8 cellular contexts compared by ENCODE assay signal in the genomic region with DNA sequence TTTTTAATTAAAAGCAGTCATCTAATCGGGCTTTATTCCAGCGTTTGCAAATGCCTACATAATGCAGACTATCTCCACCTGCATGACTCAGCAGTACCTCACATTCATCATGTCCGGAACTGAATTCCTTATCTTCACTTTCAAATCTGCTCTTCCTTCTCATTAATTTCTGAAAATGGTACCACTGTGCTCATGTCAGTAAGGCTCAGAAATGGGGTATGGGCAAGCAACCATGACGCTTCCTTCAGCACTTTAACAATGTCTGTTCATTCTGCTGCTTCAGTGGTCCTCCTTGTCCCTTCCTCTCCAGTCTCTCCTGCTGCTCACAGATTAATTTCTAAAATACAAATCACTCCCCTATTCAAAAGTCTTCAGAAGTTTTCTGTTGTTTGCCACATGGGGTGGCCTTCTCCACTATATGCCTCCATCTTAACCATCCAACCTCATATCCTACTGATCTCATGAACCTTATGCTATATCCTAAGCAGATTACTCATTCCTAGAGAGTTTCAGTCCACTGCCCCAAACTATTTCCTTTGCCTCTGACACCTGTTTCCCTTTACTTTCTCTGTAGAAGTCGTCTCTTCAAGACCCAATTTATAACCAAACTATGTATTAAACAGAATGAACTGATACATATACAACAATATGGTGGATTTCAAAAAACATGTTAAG. TPM values are rescaled to one million over a fixed set of nuclear protein-coding genes. Genes with fewer than 3 reads are reported as not detected.
DNase-seq lines count a peak whose midpoint lies in the region; ATAC-seq and TF ChIP-seq lines count a peak whose summit lies in the region.

No MANE protein-coding gene starts in this region.

- H3K4me3 ChIP-seq in GM23338 (no peak overlapping the region), RWPE2 (ENCODE audit: severe bottlenecking) (no peak overlapping the region)

- H3K36me3 Mint-ChIP-seq in GM23338 (ENCODE audit: low read depth) (peaks cover 32% of the 10 kb centered on the region), mesothelial cell of epicardium (peaks cover 16% of the 10 kb centered on the region)

- H3K27ac ChIP-seq in GM23338 (ENCODE audit: low read depth) = no peak overlapping the region
- peak overlapping the region; percentile 59 for H3K27ac ChIP-seq in RWPE2 (ENCODE audit: poor library complexity, severe bottlenecking)

- H3K4me3 Mint-ChIP-seq in GM23338 (no peak overlapping the region), mesothelial cell of epicardium (no peak overlapping the region)

- no peaks in the 10 kb centered on the region for H4K20me1 ChIP-seq in GM23338 (replicated peaks; ENCODE audit: insufficient read depth)

- H3K79me2 ChIP-seq in GM23338 (replicated peaks; ENCODE audit: insufficient read depth) = peaks cover 72% of the 10 kb centered on the region

- peaks cover 19% of the 10 kb centered on the region for H3K4me1 Mint-ChIP-seq in GM23338
- peaks cover 21% of the 10 kb centered on the region for H3K4me1 Mint-ChIP-seq in mesothelial cell of epicardium

- in situ Hi-C loops in GM13977 (cut with MboI; ENCODE audit: low pct_unique_long_range_greater_than_20kb, low sequenced_read_pairs, unreplicated experiment) = no loop called here

- H3K9me2 ChIP-seq in GM23338 (ENCODE audit: insufficient read depth) = no peaks in the 10 kb centered on the region

- DNase-seq in GM13977 (ENCODE audit: low spot score) = peak; percentile 15
- DNase-seq in GM23338 (ENCODE audit: low spot score) = no peak
- DNase-seq in RWPE2 (ENCODE audit: low spot score) = no peak
- DNase-seq in mesothelial cell of epicardium (ENCODE audit: low spot score in 2 of 2, unreplicated experiment in 2 of 2) = no peak
- no peak for DNase-seq in middle frontal gyrus (ENCODE audit: extremely low spot score, low spot score)
- DNase-seq in NCI-H2171 treated with DMSO at 0.1 percent for 48 hours (lab: John Stamatoyannopoulos, UW) = no peak
- no peak for DNase-seq in SK-N-DZ (ENCODE audit: low spot score)

- no peak overlapping the region for H2AFZ ChIP-seq in GM23338

- ATAC-seq in GM23338 (no peak), RWPE2 (ENCODE audit: low read depth) (peak; percentile 83), GM19397 (IDR thresholded peaks at IDR 0.05; ENCODE audit: unreplicated experiment) (no peak)

- no peak overlapping the region for H3K4me2 ChIP-seq in GM23338

- no peaks in the 10 kb centered on the region for H3K27me3 ChIP-seq in GM23338 (ENCODE audit: insufficient read depth)
- no peaks in the 10 kb centered on the region for H3K27me3 ChIP-seq in RWPE2 (ENCODE audit: insufficient read depth, poor library complexity, severe bottlenecking)

- no peaks in the 10 kb centered on the region for H3K27me3 Mint-ChIP-seq in GM23338 (ENCODE audit: insufficient read depth, low read depth, poor library complexity)
- H3K27me3 Mint-ChIP-seq in mesothelial cell of epicardium (ENCODE audit: low read depth) = no peaks in the 10 kb centered on the region

- H3F3A ChIP-seq in GM23338 (replicated peaks; ENCODE audit: low read depth) = no peaks in the 10 kb centered on the region

- no peaks in the 10 kb centered on the region for H3K9me3 ChIP-seq in RWPE2 (ENCODE audit: severe bottlenecking)

- H3K4me1 ChIP-seq in GM23338 (ENCODE audit: insufficient read depth) (peaks cover 12% of the 10 kb centered on the region; the same call in 1 of the 2 replicates), RWPE2 (ENCODE audit: insufficient read depth, poor library complexity, severe bottlenecking) (peaks cover 21% of the 10 kb centered on the region)

- H3K9me3 Mint-ChIP-seq in GM23338 (no peaks in the 10 kb centered on the region), mesothelial cell of epicardium (no peaks in the 10 kb centered on the region)

- H3K36me3 ChIP-seq in GM23338 (ENCODE audit: insufficient read depth) (peaks cover 21% of the 10 kb centered on the region), RWPE2 (ENCODE audit: low read depth) (peaks cover 86% of the 10 kb centered on the region)

- no peak for TF ChIP-seq CTCF in GM13977 (IDR thresholded peaks at IDR 0.05; ENCODE audit: extremely low read depth, insufficient read depth, missing control alignments)
- no peak for TF ChIP-seq CTCF in GM23338 (conservative IDR thresholded peaks at IDR 0.05; ENCODE audit: low read depth in 2 of 2)
- TF ChIP-seq CTCF in RWPE2 (IDR thresholded peaks at IDR 0.05; ENCODE audit: poor library complexity, severe bottlenecking) = no peak
- TF ChIP-seq CTCF in mesothelial cell of epicardium (IDR thresholded peaks at IDR 0.05; ENCODE audit: unreplicated experiment) = no peak

- H3K27ac Mint-ChIP-seq in GM23338 (peak overlapping the region; percentile 63), mesothelial cell of epicardium (peak overlapping the region; percentile 43)

TF ChIP-seq in GM23338, 12 proteins besides CTCF, POLR2A, EP300 and RAD21 (continues in another document):
- TF ChIP-seq REST (IDR thresholded peaks at IDR 0.05; ENCODE audit: unreplicated experiment) (no peak), STAT1 (IDR thresholded peaks at IDR 0.05; ENCODE audit: unreplicated experiment) (no peak), ZNF114 (CRISPR knock-in tag; IDR thresholded peaks at IDR 0.05) (no peak)

RNA-seq across cellular contexts. Expression of gene GTF2H1, which starts 7.0 kb away (rescaled TPM):
- total RNA-seq in GM23338 (2014; rRNA removed; shearing (Covaris generic)) = 31.6 and 43.6 TPM in 2 replicates
- 12.0 and 16.5 TPM in 2 replicates for polyA plus RNA-seq in GM23338 (2016; fragmentation: Nextera tagmentation; extraction: Ambion mirVana)
- 45.9 to 47.8 TPM (median 46.2 TPM) in 3 replicates for total RNA-seq in mesothelial cell of epicardium
- polyA plus RNA-seq in SK-N-DZ (2014; cell fraction: cytosol; rRNA removed) = 41.6 and 51.7 TPM in 2 replicates
- 48.6 and 69.7 TPM in 2 replicates for polyA plus RNA-seq in SK-N-DZ (2014; cell fraction: nucleus; rRNA removed)

RNA-seq across cellular contexts. Expression of gene HPS5, which starts 7.4 kb away (rescaled TPM):
- 16.2 and 18.6 TPM in 2 replicates for total RNA-seq in GM23338 (2014; rRNA removed; shearing (Covaris generic))
- 9.4 and 11.5 TPM in 2 replicates for polyA plus RNA-seq in GM23338 (2016; fragmentation: Nextera tagmentation; extraction: Ambion mirVana)
- total RNA-seq in mesothelial cell of epicardium = 19.6 to 21.5 TPM (median 21.4 TPM) in 3 replicates
- 23.0 and 24.0 TPM in 2 replicates for polyA plus RNA-seq in SK-N-DZ (2014; cell fraction: cytosol; rRNA removed)
- polyA plus RNA-seq in SK-N-DZ (2014; cell fraction: nucleus; rRNA removed) = 19.7 and 72.2 TPM in 2 replicates
